Comparison of ENCODE assay signal across 9 cellular contexts in the genomic region with DNA sequence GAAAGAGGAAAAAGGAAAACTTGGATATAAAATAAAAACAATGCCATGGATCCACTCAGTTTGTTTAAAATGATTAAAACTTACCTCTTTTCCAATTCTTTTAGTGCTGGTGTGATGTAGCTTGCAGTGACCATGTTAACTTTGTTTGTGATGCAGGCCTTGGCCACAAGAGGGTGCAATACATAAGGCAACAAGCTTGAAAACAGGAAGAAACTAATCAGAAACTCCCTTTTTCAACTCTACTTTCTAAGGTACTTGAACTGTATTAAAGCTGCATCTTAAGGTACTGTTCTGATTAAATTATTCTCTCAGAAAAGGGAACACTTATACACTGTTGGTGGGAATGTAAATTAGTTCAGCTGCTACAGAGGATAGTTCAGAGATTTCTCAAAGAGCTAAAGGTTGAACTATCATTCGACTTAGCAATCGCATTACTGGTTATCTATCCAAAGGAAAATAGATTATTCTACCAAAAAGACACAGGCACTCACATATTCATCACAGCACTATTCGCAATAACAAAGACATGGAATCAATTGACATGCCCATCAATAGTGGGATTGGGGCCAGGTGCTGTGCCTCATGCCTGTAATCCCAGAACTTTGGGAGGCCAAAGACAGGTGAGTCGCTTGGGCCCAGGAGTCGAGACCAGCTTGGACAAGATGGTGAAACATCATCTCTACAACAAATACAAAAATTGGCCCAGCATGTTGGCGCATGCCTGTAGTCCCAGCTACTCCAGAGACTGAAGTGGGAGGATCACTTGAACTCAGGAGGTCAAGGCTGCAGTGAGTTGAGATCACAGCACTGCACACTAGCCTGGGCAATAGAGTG. TPM values are rescaled to one million over a fixed set of nuclear protein-coding genes. Genes with fewer than 3 reads are reported as not detected.
A peak's percentile ranks its signal among the peaks of the same experiment; 100 is the strongest.
DNase-seq lines count a peak whose midpoint lies in the region; TF ChIP-seq lines count a peak whose summit lies in the region.
"Had no signal": no experiment of that assay in that cellular context is flagged by ENCODE, and none has a peak within 500 bp of the region (broad histone marks: within the 10 kb centered on the region; RNA-seq: fewer than 3 reads in every experiment).

No MANE protein-coding gene starts in this region.

- H3K4me3 ChIP-seq in GM06990 (replicated peaks; ENCODE audit: low read depth, low read length) = no peak overlapping the region

- no peaks in the 10 kb centered on the region for H3K27me3 ChIP-seq in GM06990 (replicated peaks; ENCODE audit: control insufficient read depth, insufficient read depth, low read length)
- H3K27me3 ChIP-seq: neutrophil had no signal

- H3K36me3 ChIP-seq in GM06990 (ENCODE audit: control insufficient read depth, insufficient read depth, low read length) = no peaks in the 10 kb centered on the region
- H3K36me3 ChIP-seq: neutrophil had no signal

- DNase-seq in GM06990 (ENCODE audit: extremely low read depth, insufficient read length) (peak; percentile 28), H4 (ENCODE audit: low spot score) (peak; percentile 71), Kasumi-1 (lab: John Stamatoyannopoulos, UW) (peak; percentile 61 to 78), RPMI7951 (ENCODE audit: low read depth) (peak; percentile 65), head of caudate nucleus (peak; percentile 11 to 87 (median 68)), pulmonary artery endothelial cell (ENCODE audit: low read depth, low spot score) (peak; percentile 41), 8988T (no peak)
- DNase-seq in activated naive CD4-positive, alpha-beta T cell treated with Interleukin-2 at 50 U/mL for 16 hours = peak; percentile 41

- intact Hi-C loops in head of caudate nucleus (cut with DNase I) = no loop called here

- peak; percentile 90 for TF ChIP-seq CTCF in GM06990 (IDR thresholded peaks at IDR 0.05; ENCODE audit: insufficient read depth, low read length, poor library complexity, severe bottlenecking)

RNA-seq across cellular contexts. Expression of gene AASS, which starts 50.9 kb away (rescaled TPM):
- total RNA-seq in H4 (2014; rRNA removed; shearing (Covaris generic)) = 18.4 and 18.7 TPM in 2 replicates
- total RNA-seq in RPMI7951 (2014; rRNA removed; shearing (Covaris generic)) = 19.5 and 21.1 TPM in 2 replicates
- 34.0 and 57.1 TPM in 2 replicates for total RNA-seq in pulmonary artery endothelial cell
